ENCODE assay signal across 13 cellular contexts in the genomic region with DNA sequence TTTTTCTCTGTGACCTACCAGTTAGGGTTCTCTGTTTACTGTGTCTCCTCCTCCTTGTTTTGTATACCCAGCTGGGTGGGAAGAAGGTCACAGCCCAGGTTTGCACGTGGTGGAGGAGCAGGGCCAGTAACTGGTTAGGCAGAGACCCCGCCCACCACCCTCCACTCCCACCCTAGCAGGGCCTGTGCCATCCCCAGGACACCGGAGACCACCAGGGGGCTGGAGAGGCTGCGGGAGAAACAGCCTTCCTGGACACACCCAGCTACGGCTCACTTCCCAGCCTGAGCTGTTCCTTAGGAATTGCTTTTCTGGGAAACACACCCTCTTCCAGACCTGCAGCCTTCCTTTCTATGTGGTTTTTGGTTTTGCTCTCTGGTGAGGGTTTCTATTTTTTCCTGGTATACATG. TPM values are rescaled to one million over a fixed set of nuclear protein-coding genes. Genes with fewer than 3 reads are reported as not detected.
DNase-seq lines count a peak whose midpoint lies in the region; ATAC-seq, FAIRE-seq and TF ChIP-seq lines count a peak whose summit lies in the region.
"Had no signal": no experiment of that assay in that cellular context is flagged by ENCODE, and none has a peak within 500 bp of the region (broad histone marks: within the 10 kb centered on the region; RNA-seq: fewer than 3 reads in every experiment).

No MANE protein-coding gene starts in this region.

- H3K27me3 ChIP-seq in endodermal cell (ENCODE audit: control insufficient read depth, insufficient read depth, low read length, poor library complexity, severe bottlenecking): no peaks in the 10 kb centered on the region

- ATAC-seq in mucosa of descending colon (peak; percentile 65), HG03280 (IDR thresholded peaks at IDR 0.05; ENCODE audit: unreplicated experiment) (no peak), GM21526 (IDR thresholded peaks at IDR 0.05; ENCODE audit: low FRiP score, unreplicated experiment) (no peak), HG03097 (IDR thresholded peaks at IDR 0.05; ENCODE audit: low FRiP score, unreplicated experiment) (no peak)

- WGBS in endodermal cell (ENCODE audit: insufficient coverage in 1 of 2, insufficient read length in 1 of 2), 2 experiments: 71% methylated on average over 5 of the region's 5 CpGs; no CpG with 5 or more reads in 1 of the 2 experiments

- H3K27me3 Mint-ChIP-seq in endodermal cell (ENCODE audit: insufficient read depth): no peaks in the 10 kb centered on the region

- DNase-seq in AG08395 (ENCODE audit: low spot score) (peak; percentile 84), HTR-8/SVneo (ENCODE audit: insufficient read length, low spot score) (peak; percentile 83), endodermal cell (peak; percentile 90), mucosa of descending colon (peak; percentile 73 to 81 (median 80)), NCI-H1105 (lab: John Stamatoyannopoulos, UW) (no peak)
- DNase-seq: activated effector memory CD4-positive, alpha-beta T cell treated with anti-CD3 and anti-CD28 coated beads, Interleukin-2, amount 50 U/mL, for 16 hours; NCI-H2081; T-helper 2 cell had no signal

- no peak overlapping the region for H3K9ac ChIP-seq in endodermal cell (ENCODE audit: extremely low read depth, low read length, poor library complexity, severe bottlenecking)

- H3K4me3 ChIP-seq in endodermal cell (ENCODE audit: low read length) (no peak overlapping the region), mucosa of descending colon (no peak overlapping the region)

- H3K4me1 ChIP-seq in endodermal cell (ENCODE audit: control insufficient read depth, insufficient read depth, low read length): no peaks in the 10 kb centered on the region
- peaks cover 24% of the 10 kb centered on the region for H3K4me1 ChIP-seq in mucosa of descending colon (ENCODE audit: low read depth)

- peak; percentile 69 for FAIRE-seq in HTR-8/SVneo (lab: Jason Lieb, UNC)
- FAIRE-seq: D721Med had no signal

- H3K36me3 Mint-ChIP-seq in endodermal cell (ENCODE audit: low read depth): peaks cover 22% of the 10 kb centered on the region

- H3K9me3 ChIP-seq in endodermal cell (ENCODE audit: control insufficient read depth, low read length): peaks cover 16% of the 10 kb centered on the region
- H3K9me3 ChIP-seq in mucosa of descending colon: no peaks in the 10 kb centered on the region

- H3K27ac ChIP-seq in endodermal cell (ENCODE audit: low read depth, low read length): no peak overlapping the region

- TF ChIP-seq CTCF in endodermal cell (conservative IDR thresholded peaks at IDR 0.05) (peak; percentile 73), mucosa of descending colon (IDR thresholded peaks at IDR 0.05) (no peak)

- no peak overlapping the region for H3K4me3 Mint-ChIP-seq in endodermal cell

- H3K9me3 Mint-ChIP-seq in endodermal cell: peaks cover 15% of the 10 kb centered on the region

- peaks cover 5% of the 10 kb centered on the region for H3K4me1 Mint-ChIP-seq in endodermal cell

- peak overlapping the region; percentile 35 for H3K27ac Mint-ChIP-seq in endodermal cell

- intact Hi-C loops in mucosa of descending colon (cut with DNase I, micrococcal nuclease): no loop called here

- H3K36me3 ChIP-seq in endodermal cell (ENCODE audit: control insufficient read depth, insufficient read depth, low read length) (no peaks in the 10 kb centered on the region), mucosa of descending colon (ENCODE audit: low read depth) (no peaks in the 10 kb centered on the region)

RNA-seq across cellular contexts. Expression of gene BDKRB2, which starts 21.1 kb away (rescaled TPM):
- total RNA-seq in endodermal cell (1 to 10 TPM; 1.1 to 3.8 TPM), mucosa of descending colon (10 to 100 TPM; 18.7 to 38.6 (median 25.4) TPM)
- 0.57 TPM for polyA plus RNA-seq in endodermal cell (2013, experiment 1 of 2)
- polyA plus RNA-seq in endodermal cell (2013, experiment 2 of 2): 0.87 TPM

RNA-seq across cellular contexts. Expression of gene BDKRB1, which starts 30.3 kb away (rescaled TPM):
- total RNA-seq in endodermal cell (under 1 TPM in 1 of 2 donors, not detected in 1; 0.24 TPM), mucosa of descending colon (10 to 100 TPM in 1 of 3 donors, 1 to 10 TPM in 2; 6.1 to 10.6 (median 7.7) TPM)
- polyA plus RNA-seq in endodermal cell (2013, experiment 1 of 2): 0.36 TPM
- polyA plus RNA-seq in endodermal cell (2013, experiment 2 of 2): not detected
- total RNA-seq: glomerular endothelial cell had no signal

Comparison
In these comparisons a context has a peak if more than half of its experiments do, and no peak if none do; other contexts are left out.
1. RNA of gene BDKRB2, which starts 21.1 kb away (total RNA-seq): 18.7 to 38.6 TPM in mucosa of descending colon; 1.1 to 3.8 TPM in endodermal cell; every median in the first group is over 4 times any median in the second.
2. RNA of gene BDKRB1, which starts 30.3 kb away (total RNA-seq): 6.1 to 10.6 TPM in mucosa of descending colon; 0.24 TPM in endodermal cell; every median in the first group is over 4 times any median in the second.